28 cellular contexts compared by ENCODE assay signal in genomic region chr9:72813544-72813943, GRCh38.
"Had no signal": no experiment of that assay in that cellular context is flagged by ENCODE, and none has a peak within 500 bp of the region (broad histone marks: within the 10 kb centered on the region; RNA-seq: fewer than 3 reads in every experiment).

No MANE protein-coding gene starts in this region.

- DNase-seq: activated B cell treated with CpG ODN at 0.5 μM for 24 hours; activated CD4-positive, alpha-beta T cell treated with anti-CD3 and anti-CD28 coated beads for 48 hours; activated CD4-positive, alpha-beta T cell treated with anti-CD3 and anti-CD28 coated beads, Interleukin-2, amount 50 U/mL, for 1 hour; activated CD4-positive, alpha-beta T cell treated with anti-CD3 and anti-CD28 coated beads, Interleukin-2, amount 50 U/mL, for 48 hours; activated CD8-positive, alpha-beta memory T cell treated with anti-CD3 and anti-CD28 coated beads for 24 hours; activated CD8-positive, alpha-beta T cell treated with anti-CD3 and anti-CD28 coated beads for 36 hours; activated effector memory CD4-positive, alpha-beta T cell treated with Interleukin-2 at 50 U/mL for 16 hours; activated gamma-delta T cell treated with Interleukin-2 at 50 U/mL for 16 hours; activated naive CD4-positive, alpha-beta T cell treated with anti-CD3 and anti-CD28 coated beads, Interleukin-2, amount 50 U/mL, for 16 hours; activated naive CD4-positive, alpha-beta T cell treated with Interleukin-2 at 50 U/mL for 16 hours; activated T-cell treated with anti-CD3 and anti-CD28 coated beads, Interleukin-2, amount 50 U/mL, for 4 hours; amniotic stem cell; anterior cingulate cortex; caudate nucleus; cortex of kidney; dermis blood vessel endothelial cell; effector CD8-positive, alpha-beta T cell; esophagus squamous epithelium; foreskin melanocyte; head of caudate nucleus; T-helper 1 cell; T-helper 17 cell; T1000; WERI-Rb-1 had no signal

- ATAC-seq: activated CD4-positive, CD25-positive, alpha-beta regulatory T cell treated with anti-CD3 and anti-CD28 coated beads, Interleukin-2, amount 50 U/mL, for 24 hours; activated CD8-positive, alpha-beta T cell treated with anti-CD3 and anti-CD28 coated beads for 36 hours; activated T-cell treated with anti-CD3 and anti-CD28 coated beads, Interleukin-2, amount 50 U/mL, for 4 hours; activated T-helper 17 cell treated with anti-CD3 and anti-CD28 coated beads, Interleukin-2, amount 50 U/mL, for 72 hours; gastroesophageal sphincter; T-helper 17 cell had no signal

- H3K36me3 ChIP-seq: esophagus squamous epithelium, gastroesophageal sphincter, WERI-Rb-1 had no signal

- H3K4me3 ChIP-seq: esophagus squamous epithelium, gastroesophageal sphincter had no signal

- H3K9me3 ChIP-seq: esophagus squamous epithelium, gastroesophageal sphincter had no signal

- H3K4me1 ChIP-seq: esophagus squamous epithelium, gastroesophageal sphincter had no signal

- H3K27ac ChIP-seq: epithelial cell of prostate, esophagus squamous epithelium, gastroesophageal sphincter, WERI-Rb-1 had no signal

- H3K27me3 ChIP-seq: esophagus squamous epithelium, gastroesophageal sphincter had no signal
